In genomic region chr10:101682172-101682825, GRCh38 we compare ENCODE assay signal across 10 cellular contexts. TPM values are rescaled to one million over a fixed set of nuclear protein-coding genes. Genes with fewer than 3 reads are reported as not detected.
DNase-seq lines count a peak whose midpoint lies in the region; ATAC-seq, FAIRE-seq and TF ChIP-seq lines count a peak whose summit lies in the region.
"Had no signal": no experiment of that assay in that cellular context is flagged by ENCODE, and none has a peak within 500 bp of the region (broad histone marks: within the 10 kb centered on the region; RNA-seq: fewer than 3 reads in every experiment).

No MANE protein-coding gene starts in this region.

- no peaks in the 10 kb centered on the region for H3K9me1 ChIP-seq in keratinocyte (ENCODE audit: control insufficient read depth, extremely low read depth, insufficient read depth, low read length)

- intact Hi-C loops in spleen (cut with DNase I; ENCODE audit: low total_unique reads), result no loop called here

- TF ChIP-seq POLR2A in spleen (IDR thresholded peaks at IDR 0.05), result no peak

- H3K9me3 Mint-ChIP-seq in GM23338, result peaks cover 2% of the 10 kb centered on the region; the same call in 2 of the 3 replicates
- peaks cover under 1% of the 10 kb centered on the region for H3K9me3 Mint-ChIP-seq in activated T-helper 17 cell treated with anti-CD3 and anti-CD28 coated beads, Interleukin-2, amount 50 U/mL, for 72 hours
- peaks cover 0 to 1% of the 10 kb centered on the region in 2 donors for H3K9me3 Mint-ChIP-seq in stimulated activated naive CD8-positive, alpha-beta T cell treated with anti-CD3 and anti-CD28 coated beads, Interleukin-15, amount 100 ng/mL, for 72 hours

- no peak for DNase-seq in GM23338 (ENCODE audit: low spot score)
- DNase-seq in keratinocyte (ENCODE audit: low read depth, low spot score), result no peak
- DNase-seq in spleen, result no peak
- no peak for DNase-seq in stimulated activated naive CD8-positive, alpha-beta T cell treated with anti-CD3 and anti-CD28 coated beads, Interleukin-15, amount 100 ng/mL, for 72 hours
- DNase-seq in NCI-H82 treated with DMSO at 0.1 percent for 48 hours (lab: John Stamatoyannopoulos, UW; ENCODE audit: unreplicated experiment), result no peak
- DNase-seq in stimulated activated CD4-positive, alpha-beta T cell treated with anti-CD3 and anti-CD28 coated beads, Interleukin-4, amount 100 ng/mL, for 24 hours, result no peak
- DNase-seq: T-cell, thyroid gland had no signal

- H3K27ac ChIP-seq in GM23338 (ENCODE audit: low read depth) (no peak overlapping the region), keratinocyte (ENCODE audit: control insufficient read depth, insufficient read depth, low read length) (no peak overlapping the region), spleen (peak overlapping the region in 7 of 8 donors; percentile 13 to 56 (median 31))

- peaks cover 3% of the 10 kb centered on the region for H3K36me3 Mint-ChIP-seq in GM23338 (ENCODE audit: low read depth)
- H3K36me3 Mint-ChIP-seq in activated T-helper 17 cell treated with anti-CD3 and anti-CD28 coated beads, Interleukin-2, amount 50 U/mL, for 72 hours (ENCODE audit: low read depth), result peaks cover 20% of the 10 kb centered on the region

- peaks cover 5% of the 10 kb centered on the region for H3K27me3 Mint-ChIP-seq in GM23338 (ENCODE audit: insufficient read depth, low read depth, poor library complexity)
- H3K27me3 Mint-ChIP-seq in activated T-helper 17 cell treated with anti-CD3 and anti-CD28 coated beads, Interleukin-2, amount 50 U/mL, for 72 hours, result no peaks in the 10 kb centered on the region
- H3K27me3 Mint-ChIP-seq in stimulated activated naive CD8-positive, alpha-beta T cell treated with anti-CD3 and anti-CD28 coated beads, Interleukin-15, amount 100 ng/mL, for 72 hours, result no peaks in the 10 kb centered on the region
- H3K27me3 Mint-ChIP-seq: T-cell had no signal

- no peaks in the 10 kb centered on the region for H3K27me3 ChIP-seq in GM23338 (ENCODE audit: insufficient read depth)
- no peaks in the 10 kb centered on the region for H3K27me3 ChIP-seq in keratinocyte (ENCODE audit: control insufficient read depth, extremely low read depth, insufficient read depth, low read length)
- no peaks in the 10 kb centered on the region for H3K27me3 ChIP-seq in spleen (replicated peaks in 1 of 7)
- H3K27me3 ChIP-seq: thyroid gland had no signal

- ATAC-seq in GM23338, result no peak
- no peak for ATAC-seq in activated T-helper 17 cell treated with anti-CD3 and anti-CD28 coated beads, Interleukin-2, amount 50 U/mL, for 72 hours (replicated peaks)
- no peak for ATAC-seq in stimulated activated naive CD8-positive, alpha-beta T cell treated with anti-CD3 and anti-CD28 coated beads, Interleukin-15, amount 100 ng/mL, for 72 hours
- ATAC-seq in HG02884 (IDR thresholded peaks at IDR 0.05; ENCODE audit: unreplicated experiment), result no peak
- ATAC-seq: T-cell had no signal

- H3K9me3 ChIP-seq in keratinocyte (ENCODE audit: control insufficient read depth, low read depth, low read length) (no peaks in the 10 kb centered on the region), spleen (no peaks in the 10 kb centered on the region)
- H3K9me3 ChIP-seq: thyroid gland had no signal

- H3K4me3 Mint-ChIP-seq in GM23338, result no peak overlapping the region
- H3K4me3 Mint-ChIP-seq in activated T-helper 17 cell treated with anti-CD3 and anti-CD28 coated beads, Interleukin-2, amount 50 U/mL, for 72 hours, result no peak overlapping the region
- H3K4me3 Mint-ChIP-seq in stimulated activated naive CD8-positive, alpha-beta T cell treated with anti-CD3 and anti-CD28 coated beads, Interleukin-15, amount 100 ng/mL, for 72 hours, result no peak overlapping the region
- H3K4me3 Mint-ChIP-seq: T-cell had no signal

- WGBS in spleen, 5 donors, result 13 to 21% (median 13%) methylated on average over 2 of the region's 2 CpGs

- FAIRE-seq in keratinocyte (lab: Jason Lieb, UNC), result no peak

- H3K79me2 ChIP-seq in GM23338 (replicated peaks; ENCODE audit: insufficient read depth) (peaks cover 5% of the 10 kb centered on the region; the same call in 1 of the 2 replicates), keratinocyte (ENCODE audit: control insufficient read depth, insufficient read depth, low read length) (no peaks in the 10 kb centered on the region)

- no peaks in the 10 kb centered on the region for H4K20me1 ChIP-seq in GM23338 (replicated peaks; ENCODE audit: insufficient read depth)
- H4K20me1 ChIP-seq in keratinocyte (ENCODE audit: control insufficient read depth, extremely low read depth, insufficient read depth, low read length), result no peaks in the 10 kb centered on the region

- H3K4me2 ChIP-seq in GM23338 (no peak overlapping the region), keratinocyte (ENCODE audit: control insufficient read depth, extremely low read depth, insufficient read depth, low read depth, low read length) (peak overlapping the region; percentile 33)

- H3K4me3 ChIP-seq in GM23338 (no peak overlapping the region), keratinocyte (ENCODE audit: control insufficient read depth in 2 of 3, extremely low read depth in 1 of 3, insufficient read depth in 2 of 3, low read depth in 1 of 3, low read length in 3 of 3) (no peak overlapping the region), spleen (no peak overlapping the region)
- H3K4me3 ChIP-seq: thyroid gland had no signal

- H2AFZ ChIP-seq in GM23338, result no peak overlapping the region
- H2AFZ ChIP-seq in keratinocyte (ENCODE audit: control insufficient read depth, low read length), result no peak overlapping the region

- H3K27ac Mint-ChIP-seq in GM23338, result peak overlapping the region; percentile 5; the same call in 1 of the 2 replicates
- peak overlapping the region; percentile 58 for H3K27ac Mint-ChIP-seq in activated T-helper 17 cell treated with anti-CD3 and anti-CD28 coated beads, Interleukin-2, amount 50 U/mL, for 72 hours
- H3K27ac Mint-ChIP-seq in stimulated activated naive CD8-positive, alpha-beta T cell treated with anti-CD3 and anti-CD28 coated beads, Interleukin-15, amount 100 ng/mL, for 72 hours, result no peak overlapping the region

- no peaks in the 10 kb centered on the region for H3K9me2 ChIP-seq in GM23338 (ENCODE audit: insufficient read depth)

- TF ChIP-seq CTCF in GM23338 (conservative IDR thresholded peaks at IDR 0.05; ENCODE audit: low read depth in 2 of 2) (no peak), keratinocyte (optimal IDR thresholded peaks at IDR 0.05 in 1 of 3, IDR thresholded peaks at IDR 0.05 in 1 of 3, conservative IDR thresholded peaks at IDR 0.05 in 1 of 3; ENCODE audit: extremely low read depth in 1 of 3, insufficient read depth in 2 of 3, low read length in 3 of 3) (no peak), spleen (IDR thresholded peaks at IDR 0.05 in 8 of 11, conservative IDR thresholded peaks at IDR 0.05 in 3 of 11) (no peak)

- H3K4me1 Mint-ChIP-seq in GM23338, result peaks cover 19% of the 10 kb centered on the region
- peaks cover 15% of the 10 kb centered on the region for H3K4me1 Mint-ChIP-seq in activated T-helper 17 cell treated with anti-CD3 and anti-CD28 coated beads, Interleukin-2, amount 50 U/mL, for 72 hours
- peaks cover 29% of the 10 kb centered on the region for H3K4me1 Mint-ChIP-seq in stimulated activated naive CD8-positive, alpha-beta T cell treated with anti-CD3 and anti-CD28 coated beads, Interleukin-15, amount 100 ng/mL, for 72 hours

- no peak overlapping the region for H3K9ac ChIP-seq in keratinocyte (ENCODE audit: control insufficient read depth, extremely low read depth, insufficient read depth, low read length)

- dilution Hi-C loops in keratinocyte (cut with MboI; ENCODE audit: extremely low pct_ligation_motif_present, low sequenced_read_pairs), result no loop called here

- no peaks in the 10 kb centered on the region for H3K4me1 ChIP-seq in GM23338 (ENCODE audit: insufficient read depth)
- H3K4me1 ChIP-seq in keratinocyte (ENCODE audit: control insufficient read depth, extremely low read depth, insufficient read depth, low read length), result peaks cover 4% of the 10 kb centered on the region
- peaks cover 17 to 55% (median 29%) of the 10 kb centered on the region in 6 donors for H3K4me1 ChIP-seq in spleen

- H3K36me3 ChIP-seq in GM23338 (ENCODE audit: insufficient read depth), result no peaks in the 10 kb centered on the region
- H3K36me3 ChIP-seq in keratinocyte (ENCODE audit: control insufficient read depth in 2 of 2, extremely low read depth in 1 of 2, insufficient read depth in 2 of 2, low read length in 2 of 2), result no peaks in the 10 kb centered on the region
- peaks cover 0 to 13% (median 3%) of the 10 kb centered on the region in 6 donors for H3K36me3 ChIP-seq in spleen
- H3K36me3 ChIP-seq: thyroid gland had no signal

- no peaks in the 10 kb centered on the region for H3F3A ChIP-seq in GM23338 (replicated peaks; ENCODE audit: low read depth)

TF ChIP-seq in GM23338, 12 proteins besides CTCF, POLR2A, EP300 and RAD21:
- TF ChIP-seq JUNB (IDR thresholded peaks at IDR 0.05; ENCODE audit: unreplicated experiment) (no peak), NANOG (IDR thresholded peaks at IDR 0.05; ENCODE audit: borderline replicate concordance) (no peak), ZNF331 (CRISPR knock-in tag; IDR thresholded peaks at IDR 0.05; ENCODE audit: low read depth) (no peak), STAT1 (IDR thresholded peaks at IDR 0.05; ENCODE audit: unreplicated experiment) (no peak), CREB1 (CRISPR knock-in tag; IDR thresholded peaks at IDR 0.05; ENCODE audit: low read depth) (no peak), ZNF114 (CRISPR knock-in tag; IDR thresholded peaks at IDR 0.05) (no peak)

RNA-seq across cellular contexts. Expression of gene FBXW4, which starts 12.7 kb away (rescaled TPM):
- 15.0 and 18.6 TPM in 2 replicates for total RNA-seq in GM23338 (2014; rRNA removed; shearing (Covaris generic))
- polyA plus RNA-seq in GM23338 (2016; fragmentation: Nextera tagmentation; extraction: Ambion mirVana), result 8.0 and 10.1 TPM in 2 replicates
- total RNA-seq in activated T-helper 17 cell treated with anti-CD3 and anti-CD28 coated beads, Interleukin-2, amount 50 U/mL, for 72 hours, result 10 to 100 TPM; 37.1 to 41.6 TPM
- polyA plus RNA-seq in keratinocyte, result 22.3 to 25.4 TPM (median 23.7 TPM) in 3 replicates
- 27.6 TPM for polyA plus RNA-seq in keratinocyte (2011; ENCODE audit: low read depth)
- polyA plus RNA-seq in keratinocyte (2011; cell fraction: cytosol; rRNA removed), result 21.8 and 29.5 TPM in 2 replicates
- polyA plus RNA-seq in keratinocyte (2011; cell fraction: nucleus; rRNA removed), result 31.0 and 34.0 TPM in 2 replicates
- polyA plus RNA-seq in keratinocyte (2012; ENCODE audit: low replicate concordance), result 18.4 and 23.8 TPM in 2 replicates
- 43.5 to 84.3 TPM (median 60.6 TPM) in 3 replicates for polyA minus RNA-seq in keratinocyte
- 21.3 TPM for polyA minus RNA-seq in keratinocyte (2011; cell fraction: cytosol; rRNA and poly(A)+ RNA removed)
- 16.9 and 29.1 TPM in 2 replicates for polyA minus RNA-seq in keratinocyte (2011; cell fraction: nucleus; rRNA and poly(A)+ RNA removed)
- total RNA-seq in spleen, result 10 to 100 TPM; 51.1 to 78.1 (median 64.3) TPM
- polyA plus RNA-seq in spleen, result 10 to 100 TPM; 24.1 to 38.6 (median 31.7) TPM

Comparison
In these comparisons a context has a peak if more than half of its experiments do, and no peak if none do; other contexts are left out.
1. H3K27ac ChIP-seq: peak in spleen (7 of 8); none in GM23338 (single experiment) and keratinocyte (single experiment).
2. H3K27ac Mint-ChIP-seq: peak in GM23338 (single experiment) and activated T-helper 17 cell treated with anti-CD3 and anti-CD28 coated beads, Interleukin-2, amount 50 U/mL, for 72 hours (single experiment); none in stimulated activated naive CD8-positive, alpha-beta T cell treated with anti-CD3 and anti-CD28 coated beads, Interleukin-15, amount 100 ng/mL, for 72 hours (0 of 2).